2 cellular contexts compared by ENCODE assay signal in genomic region chr15:70101459-70102113, GRCh38.
TF ChIP-seq lines count a peak whose summit lies in the region.

No MANE protein-coding gene starts in this region.

TF ChIP-seq in HepG2, 621 proteins besides CTCF, POLR2A, EP300 and RAD21 (continues in another document):
- TF ChIP-seq NR2F6 (IDR thresholded peaks at IDR 0.05) (peak; percentile 42; the same call in 1 of the 2 replicates), NR2F6 (CRISPR knock-in tag; IDR thresholded peaks at IDR 0.05) (0 out of 2 replicates have a peak, but pooled peaks have one; percentile 33), CHCHD3 (CRISPR knock-in tag; IDR thresholded peaks at IDR 0.05) (no peak), CREM (IDR thresholded peaks at IDR 0.05) (0 out of 2 replicates have a peak, but pooled peaks have one; percentile 13), CREM (CRISPR knock-in tag; IDR thresholded peaks at IDR 0.05) (no peak), FOXM1 (CRISPR knock-in tag; IDR thresholded peaks at IDR 0.05) (no peak), RBAK (CRISPR knock-in tag; IDR thresholded peaks at IDR 0.05) (no peak), ZMAT3 (CRISPR knock-in tag; conservative IDR thresholded peaks at IDR 0.05) (no peak), HDAC6 (IDR thresholded peaks at IDR 0.05; ENCODE audit: low read depth, low read length) (no peak), DDIT3 (CRISPR knock-in tag; IDR thresholded peaks at IDR 0.05) (no peak), ZKSCAN1 (IDR thresholded peaks at IDR 0.05; ENCODE audit: low read length) (no peak), ZNF747 (CRISPR knock-in tag; IDR thresholded peaks at IDR 0.05; ENCODE audit: borderline replicate concordance) (no peak), FOXA1 (IDR thresholded peaks at IDR 0.05) (no peak), FOXA1 (CRISPR knock-in tag; IDR thresholded peaks at IDR 0.05) (no peak), ZNF549 (CRISPR knock-in tag; IDR thresholded peaks at IDR 0.05) (no peak), DZIP1 (CRISPR knock-in tag; IDR thresholded peaks at IDR 0.05) (no peak), PRDM10 (CRISPR knock-in tag; IDR thresholded peaks at IDR 0.05; ENCODE audit: low read depth) (0 out of 2 replicates have a peak, but pooled peaks have one; percentile 21), ZBTB33 (CRISPR knock-in tag; IDR thresholded peaks at IDR 0.05) (no peak), HIC2 (CRISPR knock-in tag; IDR thresholded peaks at IDR 0.05; ENCODE audit: low read depth) (no peak)

TF ChIP-seq in GM12891, 5 proteins besides CTCF, POLR2A, EP300 and RAD21:
- TF ChIP-seq POLR2AphosphoS5 (IDR thresholded peaks at IDR 0.05; ENCODE audit: low read depth, low read length) = no peak
- no peak for TF ChIP-seq TAF1 (IDR thresholded peaks at IDR 0.05; ENCODE audit: low read depth, low read length)
- no peak for TF ChIP-seq PAX5 (IDR thresholded peaks at IDR 0.05; ENCODE audit: insufficient read depth, low read length, severe bottlenecking)
- TF ChIP-seq POU2F2 (IDR thresholded peaks at IDR 0.05; ENCODE audit: low read depth, low read length) = no peak
- TF ChIP-seq SPI1 (IDR thresholded peaks at IDR 0.05; ENCODE audit: low read depth, low read length) = no peak
